ENCODE assay signal across 12 cellular contexts in the genomic region with DNA sequence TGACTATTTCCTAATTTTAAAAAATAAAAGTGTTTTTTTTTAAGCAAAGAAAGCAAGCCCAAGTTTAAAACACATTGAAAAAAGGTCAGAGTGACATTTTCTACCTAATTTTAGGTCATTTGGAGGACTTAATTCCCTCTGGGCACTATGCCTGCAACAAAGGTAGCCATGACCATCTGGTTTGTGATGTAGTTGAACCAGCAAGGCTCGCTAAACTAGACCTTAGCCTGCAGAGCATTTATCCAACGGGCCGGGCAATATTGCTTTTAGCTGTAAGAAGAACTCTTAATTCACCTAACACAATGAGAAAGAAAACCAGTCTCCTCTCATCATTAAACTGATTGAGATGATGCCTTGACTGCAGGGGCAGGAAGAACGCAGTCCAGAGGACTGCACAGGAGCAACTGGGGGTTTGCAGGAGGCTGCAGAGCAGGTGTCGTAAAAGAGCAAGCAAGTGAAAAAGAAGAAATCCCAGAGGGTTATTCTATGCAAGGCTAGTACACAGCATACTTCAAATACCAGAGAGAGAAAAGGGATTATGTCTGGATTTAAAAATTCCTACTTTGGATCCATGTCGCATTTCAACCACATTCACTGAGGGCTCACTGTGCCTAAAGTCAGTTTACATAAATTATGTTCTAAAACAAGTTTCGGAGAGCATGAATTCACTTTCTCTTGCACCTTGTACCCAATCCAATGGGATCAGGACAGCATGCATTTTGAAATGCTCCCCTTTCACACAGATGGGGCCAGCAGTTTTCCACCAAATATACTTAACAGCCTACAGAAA. TPM values are rescaled to one million over a fixed set of nuclear protein-coding genes. Genes with fewer than 3 reads are reported as not detected.
DNase-seq lines count a peak whose midpoint lies in the region; ATAC-seq, FAIRE-seq and TF ChIP-seq lines count a peak whose summit lies in the region.
"Had no signal": no experiment of that assay in that cellular context is flagged by ENCODE, and none has a peak within 500 bp of the region (broad histone marks: within the 10 kb centered on the region; RNA-seq: fewer than 3 reads in every experiment).

No MANE protein-coding gene starts in this region.

- no peak for ATAC-seq in HG02840 (IDR thresholded peaks at IDR 0.05; ENCODE audit: low FRiP score, unreplicated experiment)

- H3K27me3 ChIP-seq in neural progenitor cell = no peaks in the 10 kb centered on the region
- H3K27me3 ChIP-seq: pancreas had no signal

- peaks cover 5% of the 10 kb centered on the region for H3K27me3 Mint-ChIP-seq in neural progenitor cell (ENCODE audit: insufficient read depth, low read depth)
- H3K27me3 Mint-ChIP-seq: activated B cell treated with CpG ODN at 0.5 μM for 24 hours had no signal

- H3K9ac ChIP-seq in neural progenitor cell = no peak overlapping the region

- no peaks in the 10 kb centered on the region for H3K79me2 ChIP-seq in neural progenitor cell (ENCODE audit: low read depth)

- no peak for TF ChIP-seq CTCF in C4-2B (conservative IDR thresholded peaks at IDR 0.05)
- no peak for TF ChIP-seq CTCF in neural progenitor cell (IDR thresholded peaks at IDR 0.05)

- H3K4me3 ChIP-seq in neural progenitor cell = no peak overlapping the region
- H3K4me3 ChIP-seq: pancreas had no signal

- H3K9me3 Mint-ChIP-seq in neural progenitor cell = no peaks in the 10 kb centered on the region
- H3K9me3 Mint-ChIP-seq: activated B cell treated with CpG ODN at 0.5 μM for 24 hours had no signal

- FAIRE-seq in endometrium (lab: Jason Lieb, UNC) (peak; percentile 46), H54 (lab: Jason Lieb, UNC) (no peak)
- FAIRE-seq: pancreas had no signal

- H3K4me2 ChIP-seq in neural progenitor cell = peak overlapping the region; percentile 6

- H3K36me3 Mint-ChIP-seq in neural progenitor cell = no peaks in the 10 kb centered on the region

- peaks cover 11% of the 10 kb centered on the region for H3F3A ChIP-seq in neural progenitor cell (ENCODE audit: low read depth)

- H3K9me3 ChIP-seq in neural progenitor cell (ENCODE audit: low read depth) = no peaks in the 10 kb centered on the region
- H3K9me3 ChIP-seq: pancreas had no signal

- H3K4me1 Mint-ChIP-seq in neural progenitor cell = peaks cover 28% of the 10 kb centered on the region

- DNase-seq in NCI-H82 (lab: John Stamatoyannopoulos, UW) (peak; percentile 60), neural progenitor cell (ENCODE audit: low spot score) (peak; percentile 34), H54 (ENCODE audit: insufficient read length, low spot score) (no peak), NCI-H774 (lab: John Stamatoyannopoulos, UW) (no peak)
- no peak for DNase-seq in activated CD4-positive, alpha-beta T cell treated with anti-CD3 and anti-CD28 coated beads for 4 hours
- DNase-seq: activated B cell treated with CpG ODN at 0.5 μM for 24 hours, activated gamma-delta T cell treated with Interleukin-2 at 50 U/mL for 16 hours, NCI-H187 treated with DMSO at 0.1 percent for 48 hours, pancreas had no signal

- peaks cover 13% of the 10 kb centered on the region for H3K4me1 ChIP-seq in neural progenitor cell

- TF ChIP-seq POLR2A in H54 (IDR thresholded peaks at IDR 0.05; ENCODE audit: low read depth, low read length) = no peak

- peak overlapping the region; percentile 21 for H3K27ac Mint-ChIP-seq in neural progenitor cell
- H3K27ac Mint-ChIP-seq: activated B cell treated with CpG ODN at 0.5 μM for 24 hours had no signal

- H2AFZ ChIP-seq in neural progenitor cell (replicated peaks) = no peak overlapping the region

- no peaks in the 10 kb centered on the region for H4K20me1 ChIP-seq in neural progenitor cell (ENCODE audit: low read depth)

- H3K27ac ChIP-seq in C4-2B = peak overlapping the region; percentile 43; the same call in 1 of the 2 replicates
- H3K27ac ChIP-seq in neural progenitor cell = no peak overlapping the region

- H3K36me3 ChIP-seq in neural progenitor cell = no peaks in the 10 kb centered on the region
- H3K36me3 ChIP-seq: pancreas had no signal

- H3K4me3 Mint-ChIP-seq in neural progenitor cell = no peak overlapping the region
- H3K4me3 Mint-ChIP-seq: activated B cell treated with CpG ODN at 0.5 μM for 24 hours had no signal

RNA-seq across cellular contexts. Expression of gene TRAF3IP2, which starts 12.8 kb away (rescaled TPM):
- total RNA-seq in neural progenitor cell (ENCODE audit: low replicate concordance) = 0.59 and 0.60 TPM in 2 replicates

Comparison
In these comparisons a context has a peak if more than half of its experiments do, and no peak if none do; other contexts are left out.
1. DNase-seq: peak in NCI-H82 (single experiment) and neural progenitor cell (single experiment); none in H54 (single experiment), NCI-H774 (single experiment) and activated CD4-positive, alpha-beta T cell treated with anti-CD3 and anti-CD28 coated beads for 4 hours (0 of 2).